In genomic region chr17:75811174-75811573, GRCh38 we compare ENCODE assay signal across 33 cellular contexts.
"Had no signal": no experiment of that assay in that cellular context is flagged by ENCODE, and none has a peak within 500 bp of the region (broad histone marks: within the 10 kb centered on the region; RNA-seq: fewer than 3 reads in every experiment).

No MANE protein-coding gene starts in this region.

- H3K4me1 ChIP-seq: Peyer's patch had no signal

- H3K4me3 ChIP-seq: Peyer's patch had no signal

- H3K9me3 ChIP-seq: Peyer's patch had no signal

- H3K4me2 ChIP-seq: KMS-11 had no signal

- ATAC-seq: activated CD8-positive, alpha-beta memory T cell treated with anti-CD3 and anti-CD28 coated beads, Interleukin-2, amount 10 ng/mL, durations not matched to agents 7 days and 5 days; activated naive CD8-positive, alpha-beta T cell treated with anti-CD3 and anti-CD28 coated beads, Interleukin-2, amount 50 U/mL, for 24 hours; PC-3; Right ventricle myocardium inferior; SK-N-SH treated with all-trans-retinoic acid at 6 μM for 48 hours; T-cell had no signal

- H3K27me3 ChIP-seq: brain microvascular endothelial cell, Peyer's patch had no signal

- DNase-seq: activated B cell treated with CpG ODN at 0.5 μM for 24 hours; activated CD4-positive, alpha-beta memory T cell treated with anti-CD3 and anti-CD28 coated beads for 36 hours; activated CD4-positive, alpha-beta T cell treated with anti-CD3 and anti-CD28 coated beads for 4 hours; activated CD4-positive, alpha-beta T cell treated with anti-CD3 and anti-CD28 coated beads, Interleukin-2, amount 50 U/mL, for 1 hour; activated CD4-positive, CD25-positive, alpha-beta regulatory T cell treated with anti-CD3 and anti-CD28 coated beads, Interleukin-2, amount 50 U/mL, for 72 hours; activated CD8-positive, alpha-beta memory T cell treated with anti-CD3 and anti-CD28 coated beads for 24 hours; activated CD8-positive, alpha-beta memory T cell treated with anti-CD3 and anti-CD28 coated beads, Interleukin-2, amount 10 ng/mL, durations not matched to agents 7 days and 5 days; activated CD8-positive, alpha-beta memory T cell treated with anti-CD3 and anti-CD28 coated beads, Interleukin-2, amount 50 U/mL, for 48 hours; activated effector memory CD4-positive, alpha-beta T cell treated with Interleukin-2 at 50 U/mL for 16 hours; activated naive CD4-positive, alpha-beta T cell treated with anti-CD3 and anti-CD28 coated beads, Interleukin-2, amount 10 ng/mL, durations not matched to agents 7 days and 5 days; activated naive CD8-positive, alpha-beta T cell treated with anti-CD3 and anti-CD28 coated beads, Interleukin-2, amount 50 U/mL, for 24 hours; activated T-cell treated with anti-CD3 and anti-CD28 coated beads, Interleukin-2, amount 50 U/mL, for 48 hours; anterior cingulate cortex; brain microvascular endothelial cell; MM.1S; MV-4-11; NCI-H1092; NCI-H1436 treated with DMSO at 0.1 percent for 48 hours; NCI-H1694 treated with DMSO at 0.1 percent for 48 hours; NCI-H2029; NCI-H345; NCI-H524 treated with DMSO at 0.1 percent for 48 hours; PC-3; RPMI8226; SIG-M5; T-helper 2 cell; T-helper 9 cell had no signal

- H3K9ac ChIP-seq: KMS-11 had no signal

- H3K27ac ChIP-seq: brain microvascular endothelial cell, KMS-11, Peyer's patch, VCaP had no signal
